8 cellular contexts compared by ENCODE assay signal in genomic region chr17:58324409-58325288, GRCh38. TPM values are rescaled to one million over a fixed set of nuclear protein-coding genes. Genes with fewer than 3 reads are reported as not detected.
DNase-seq lines count a peak whose midpoint lies in the region; ATAC-seq and TF ChIP-seq lines count a peak whose summit lies in the region.

No MANE protein-coding gene starts in this region.

- no peak overlapping the region for H3K27ac Mint-ChIP-seq in activated CD4-positive, alpha-beta T cell treated with anti-CD3 and anti-CD28 coated beads for 36 hours

- intact Hi-C loops in activated CD4-positive, alpha-beta T cell treated with anti-CD3 and anti-CD28 coated beads for 36 hours (cut with DNase I, micrococcal nuclease), result no loop called here
- intact Hi-C loops in prostate gland (cut with DNase I), result loop anchor here (5.0 kb wide), 1 partner anchor 93 kb away; the partner anchor contains the start of gene RNF43

- POLR2A ChIA-PET in activated CD4-positive, alpha-beta T cell treated with anti-CD3 and anti-CD28 coated beads for 36 hours (lab: Charles Lee), result interaction anchor here (1.5 to 4.1 kb wide), 5 partner anchors 7 to 28 kb away, joined by 7 to 26 read pairs (median 10); partner anchors contain the start of gene SUPT4H1

- H3K27ac ChIP-seq in WERI-Rb-1 (peak overlapping the region; percentile 83), cardiac muscle cell (no peak overlapping the region), prostate gland (peak overlapping the region; percentile 59 to 67)

- 10% methylated on average over 36 of the region's 66 CpGs for WGBS in prostate gland

- ATAC-seq in activated CD4-positive, alpha-beta T cell treated with anti-CD3 and anti-CD28 coated beads for 36 hours, result no peak

- H3K36me3 Mint-ChIP-seq in activated CD4-positive, alpha-beta T cell treated with anti-CD3 and anti-CD28 coated beads for 36 hours (ENCODE audit: low read depth), result peaks cover 18% of the 10 kb centered on the region

- DNase-seq in activated CD4-positive, alpha-beta T cell treated with anti-CD3 and anti-CD28 coated beads for 36 hours, result peak; percentile 43
- DNase-seq in activated CD4-positive, alpha-beta T cell treated with anti-CD3 and anti-CD28 coated beads for 48 hours, result no peak
- DNase-seq in WERI-Rb-1 (peak; percentile 81), cardiac muscle cell (ENCODE audit: low read depth in 1 of 2, low spot score in 1 of 2) (peak; percentile 66 to 80), prostate gland (ENCODE audit: low spot score) (peak; percentile 35), MV-4-11 (lab: John Stamatoyannopoulos, UW) (no peak), H4 (ENCODE audit: low spot score) (no peak)
- DNase-seq in activated effector memory CD4-positive, alpha-beta T cell treated with anti-CD3 and anti-CD28 coated beads, Interleukin-2, amount 50 U/mL, for 16 hours, result no peak

- no peaks in the 10 kb centered on the region for H3K9me3 Mint-ChIP-seq in activated CD4-positive, alpha-beta T cell treated with anti-CD3 and anti-CD28 coated beads for 36 hours (ENCODE audit: low read depth)

- H3K27me3 ChIP-seq in WERI-Rb-1 (ENCODE audit: insufficient read depth, low read depth, severe bottlenecking) (no peaks in the 10 kb centered on the region), cardiac muscle cell (no peaks in the 10 kb centered on the region), prostate gland (replicated peaks; ENCODE audit: insufficient read depth) (no peaks in the 10 kb centered on the region)

- CTCF ChIA-PET in activated CD4-positive, alpha-beta T cell treated with anti-CD3 and anti-CD28 coated beads for 36 hours (lab: Charles Lee), result interaction anchor here (0.7 to 1.8 kb wide), 2 partner anchors 7 to 27 kb away, joined by 3 to 13 read pairs; partner anchors contain the start of gene SUPT4H1

- H3K4me3 ChIP-seq in WERI-Rb-1 (ENCODE audit: low read depth, low read length), result peak overlapping the region; percentile 67
- H3K4me3 ChIP-seq in cardiac muscle cell, result peak overlapping the region; percentile 29
- H3K4me3 ChIP-seq in prostate gland, result peak overlapping the region; percentile 64

- H3K4me1 ChIP-seq in cardiac muscle cell (ENCODE audit: low read depth), result no peaks in the 10 kb centered on the region
- H3K4me1 ChIP-seq in prostate gland (replicated peaks), result no peaks in the 10 kb centered on the region

- no peak for TF ChIP-seq POLR2A in prostate gland (IDR thresholded peaks at IDR 0.05)

- H3K4me1 Mint-ChIP-seq in activated CD4-positive, alpha-beta T cell treated with anti-CD3 and anti-CD28 coated beads for 36 hours, result peaks cover 34% of the 10 kb centered on the region

- H3K4me3 Mint-ChIP-seq in activated CD4-positive, alpha-beta T cell treated with anti-CD3 and anti-CD28 coated beads for 36 hours, result no peak overlapping the region

- peaks cover 9% of the 10 kb centered on the region for H3K36me3 ChIP-seq in WERI-Rb-1
- H3K36me3 ChIP-seq in cardiac muscle cell, result no peaks in the 10 kb centered on the region
- H3K36me3 ChIP-seq in prostate gland, result no peaks in the 10 kb centered on the region

- TF ChIP-seq CTCF in WERI-Rb-1 (IDR thresholded peaks at IDR 0.05; ENCODE audit: low read depth, low read length) (peak; percentile 26; the same call in 1 of the 2 replicates), cardiac muscle cell (IDR thresholded peaks at IDR 0.05; ENCODE audit: low read depth, low read length) (no peak), prostate gland (IDR thresholded peaks at IDR 0.05) (no peak)

- H3K9me3 ChIP-seq in WERI-Rb-1 (ENCODE audit: severe bottlenecking) (no peaks in the 10 kb centered on the region), cardiac muscle cell (ENCODE audit: low read depth) (no peaks in the 10 kb centered on the region), prostate gland (no peaks in the 10 kb centered on the region)

- H3K27me3 Mint-ChIP-seq in activated CD4-positive, alpha-beta T cell treated with anti-CD3 and anti-CD28 coated beads for 36 hours, result no peaks in the 10 kb centered on the region

RNA-seq across cellular contexts. Expression of gene TSPOAP1, which starts 3.9 kb away (rescaled TPM):
- 10 to 100 TPM; 11.8 to 12.4 TPM for total RNA-seq in activated CD4-positive, alpha-beta T cell treated with anti-CD3 and anti-CD28 coated beads for 36 hours
- total RNA-seq in cardiac muscle cell, result 45.1 and 92.1 TPM in 2 replicates
- 77.5 and 85.3 TPM in 2 replicates for polyA plus RNA-seq in cardiac muscle cell
- 10 to 100 TPM; 22.7 to 26.5 TPM for total RNA-seq in prostate gland
- not detected in 2 replicates for total RNA-seq in H4 (2014; rRNA removed; shearing (Covaris generic))

RNA-seq across cellular contexts. Expression of gene SUPT4H1, which starts 27.4 kb away (rescaled TPM):
- 100 to 1,000 TPM; 106 to 129 TPM for total RNA-seq in activated CD4-positive, alpha-beta T cell treated with anti-CD3 and anti-CD28 coated beads for 36 hours
- 94.6 and 152 TPM in 2 replicates for total RNA-seq in cardiac muscle cell
- polyA plus RNA-seq in cardiac muscle cell, result 97.9 and 102 TPM in 2 replicates
- 10 to 100 TPM; 44.8 to 70.0 TPM for total RNA-seq in prostate gland
- 94.2 and 99.9 TPM in 2 replicates for total RNA-seq in H4 (2014; rRNA removed; shearing (Covaris generic))

RNA-seq across cellular contexts. Expression of gene MPO, which starts 43.9 kb away (rescaled TPM):
- under 1 TPM in 1 of 2 experiments, not detected in 1; 0.07 TPM for total RNA-seq in activated CD4-positive, alpha-beta T cell treated with anti-CD3 and anti-CD28 coated beads for 36 hours
- total RNA-seq in cardiac muscle cell (not detected in 2 replicates), prostate gland (under 1 TPM in 1 of 2 donors, not detected in 1; 0.57 TPM)
- not detected in 2 replicates for polyA plus RNA-seq in cardiac muscle cell
- not detected in 2 replicates for total RNA-seq in H4 (2014; rRNA removed; shearing (Covaris generic))

Comparison
In these comparisons a context has a peak if more than half of its experiments do, and no peak if none do; other contexts are left out.
1. DNase-seq: peak in activated CD4-positive, alpha-beta T cell treated with anti-CD3 and anti-CD28 coated beads for 36 hours (single experiment), WERI-Rb-1 (single experiment), cardiac muscle cell (2 of 2) and prostate gland (single experiment); none in activated CD4-positive, alpha-beta T cell treated with anti-CD3 and anti-CD28 coated beads for 48 hours (single experiment), activated effector memory CD4-positive, alpha-beta T cell treated with anti-CD3 and anti-CD28 coated beads, Interleukin-2, amount 50 U/mL, for 16 hours (single experiment), MV-4-11 (single experiment) and H4 (single experiment).
2. RNA of gene TSPOAP1, which starts 3.9 kb away (total RNA-seq): 45.1 to 92.1 TPM in cardiac muscle cell, 22.7 to 26.5 TPM in prostate gland and 11.8 to 12.4 TPM in activated CD4-positive, alpha-beta T cell treated with anti-CD3 and anti-CD28 coated beads for 36 hours; not detected in H4; every median in the first group is over 10 times any median in the second.
3. Peak in every context shown above with its lines, with median percentiles within 50 percentile points of each other: H3K4me3 ChIP-seq.